Comparison of ENCODE assay signal across 7 cellular contexts in genomic region chr17:49703557-49704277, GRCh38. TPM values are rescaled to one million over a fixed set of nuclear protein-coding genes. Genes with fewer than 3 reads are reported as not detected.
A peak's percentile ranks its signal among the peaks of the same experiment; 100 is the strongest.
DNase-seq lines count a peak whose midpoint lies in the region; ATAC-seq lines count a peak whose summit lies in the region.

No MANE protein-coding gene starts in this region.

- H3K27ac Mint-ChIP-seq in activated CD4-positive, alpha-beta memory T cell treated with anti-CD3 and anti-CD28 coated beads for 36 hours = peak overlapping the region; percentile 49
- no peak overlapping the region for H3K27ac Mint-ChIP-seq in stimulated activated naive B cell treated with anti-CD40 and anti-IgM and Interleukin-4, amounts not matched to agents 10 μg/mL and 1 μg/mL and 100 μg/mL, for 72 hours
- no peak overlapping the region for H3K27ac Mint-ChIP-seq in activated T-helper 17 cell treated with anti-CD3 and anti-CD28 coated beads, Interleukin-2, amount 50 U/mL, for 72 hours

- no peak for ATAC-seq in stimulated activated naive B cell treated with anti-CD40 and anti-IgM and Interleukin-4, amounts not matched to agents 10 μg/mL and 1 μg/mL and 100 μg/mL, for 72 hours (replicated peaks)
- no peak for ATAC-seq in HG03565 (IDR thresholded peaks at IDR 0.05; ENCODE audit: unreplicated experiment)
- no peak for ATAC-seq in activated T-helper 17 cell treated with anti-CD3 and anti-CD28 coated beads, Interleukin-2, amount 50 U/mL, for 72 hours (replicated peaks)

- no peak overlapping the region for H3K4me3 Mint-ChIP-seq in activated CD4-positive, alpha-beta memory T cell treated with anti-CD3 and anti-CD28 coated beads for 36 hours
- no peak overlapping the region for H3K4me3 Mint-ChIP-seq in stimulated activated naive B cell treated with anti-CD40 and anti-IgM and Interleukin-4, amounts not matched to agents 10 μg/mL and 1 μg/mL and 100 μg/mL, for 72 hours
- no peak overlapping the region for H3K4me3 Mint-ChIP-seq in activated T-helper 17 cell treated with anti-CD3 and anti-CD28 coated beads, Interleukin-2, amount 50 U/mL, for 72 hours

- POLR2A ChIA-PET in activated CD4-positive, alpha-beta memory T cell treated with anti-CD3 and anti-CD28 coated beads for 36 hours (lab: Charles Lee) = no interaction called here

- intact Hi-C loops in activated CD4-positive, alpha-beta memory T cell treated with anti-CD3 and anti-CD28 coated beads for 36 hours (cut with micrococcal nuclease) = loop anchor here (10.0 kb wide), 1 partner anchor 291 kb away; the partner anchor contains the start of gene DLX3

- peaks cover 29% of the 10 kb centered on the region for H3K4me1 Mint-ChIP-seq in activated CD4-positive, alpha-beta memory T cell treated with anti-CD3 and anti-CD28 coated beads for 36 hours (ENCODE audit: low read depth)
- peaks cover 27 to 46% of the 10 kb centered on the region in 2 donors for H3K4me1 Mint-ChIP-seq in stimulated activated naive B cell treated with anti-CD40 and anti-IgM and Interleukin-4, amounts not matched to agents 10 μg/mL and 1 μg/mL and 100 μg/mL, for 72 hours
- peaks cover 10% of the 10 kb centered on the region for H3K4me1 Mint-ChIP-seq in activated T-helper 17 cell treated with anti-CD3 and anti-CD28 coated beads, Interleukin-2, amount 50 U/mL, for 72 hours

- CTCF ChIA-PET in activated CD4-positive, alpha-beta memory T cell treated with anti-CD3 and anti-CD28 coated beads for 36 hours (lab: Charles Lee) = interaction anchor here (0.5 to 24.6 kb wide), 6 partner anchors 7 to 148 kb away, joined by 4 to 564 read pairs (median 11); partner anchors contain the start of gene NXPH3

- peak; percentile 36 for DNase-seq in EL
- DNase-seq in HuH-7 (ENCODE audit: low spot score) = peak; percentile 72
- DNase-seq in activated CD4-positive, alpha-beta memory T cell treated with anti-CD3 and anti-CD28 coated beads for 36 hours = peak; percentile 26
- DNase-seq in iris pigment epithelial cell (ENCODE audit: low read depth) = peak; percentile 60
- no peak for DNase-seq in stimulated activated naive B cell treated with anti-CD40 and anti-IgM and Interleukin-4, amounts not matched to agents 10 μg/mL and 1 μg/mL and 100 μg/mL, for 72 hours

- H3K9me3 Mint-ChIP-seq in activated CD4-positive, alpha-beta memory T cell treated with anti-CD3 and anti-CD28 coated beads for 36 hours = no peaks in the 10 kb centered on the region
- no peaks in the 10 kb centered on the region for H3K9me3 Mint-ChIP-seq in stimulated activated naive B cell treated with anti-CD40 and anti-IgM and Interleukin-4, amounts not matched to agents 10 μg/mL and 1 μg/mL and 100 μg/mL, for 72 hours
- no peaks in the 10 kb centered on the region for H3K9me3 Mint-ChIP-seq in activated T-helper 17 cell treated with anti-CD3 and anti-CD28 coated beads, Interleukin-2, amount 50 U/mL, for 72 hours

- peaks cover 37% of the 10 kb centered on the region for H3K36me3 Mint-ChIP-seq in activated CD4-positive, alpha-beta memory T cell treated with anti-CD3 and anti-CD28 coated beads for 36 hours
- H3K36me3 Mint-ChIP-seq in stimulated activated naive B cell treated with anti-CD40 and anti-IgM and Interleukin-4, amounts not matched to agents 10 μg/mL and 1 μg/mL and 100 μg/mL, for 72 hours = peaks cover 24 to 44% of the 10 kb centered on the region in 2 donors
- H3K36me3 Mint-ChIP-seq in activated T-helper 17 cell treated with anti-CD3 and anti-CD28 coated beads, Interleukin-2, amount 50 U/mL, for 72 hours (ENCODE audit: low read depth) = peaks cover 78% of the 10 kb centered on the region

- H3K27me3 Mint-ChIP-seq in activated CD4-positive, alpha-beta memory T cell treated with anti-CD3 and anti-CD28 coated beads for 36 hours = no peaks in the 10 kb centered on the region
- H3K27me3 Mint-ChIP-seq in stimulated activated naive B cell treated with anti-CD40 and anti-IgM and Interleukin-4, amounts not matched to agents 10 μg/mL and 1 μg/mL and 100 μg/mL, for 72 hours = no peaks in the 10 kb centered on the region
- no peaks in the 10 kb centered on the region for H3K27me3 Mint-ChIP-seq in activated T-helper 17 cell treated with anti-CD3 and anti-CD28 coated beads, Interleukin-2, amount 50 U/mL, for 72 hours

RNA-seq across cellular contexts. Expression of gene SLC35B1, which starts 4.0 kb away (rescaled TPM):
- 10 to 100 TPM; 48.3 to 54.1 TPM for total RNA-seq in activated CD4-positive, alpha-beta memory T cell treated with anti-CD3 and anti-CD28 coated beads for 36 hours
- 10 to 100 TPM; 29.1 to 60.9 TPM for total RNA-seq in activated T-helper 17 cell treated with anti-CD3 and anti-CD28 coated beads, Interleukin-2, amount 50 U/mL, for 72 hours

RNA-seq across cellular contexts. Expression of gene SPOP, which starts 25.8 kb away (rescaled TPM):
- total RNA-seq in activated CD4-positive, alpha-beta memory T cell treated with anti-CD3 and anti-CD28 coated beads for 36 hours = 10 to 100 TPM; 53.4 to 60.0 TPM
- 10 to 100 TPM; 62.3 to 66.8 TPM for total RNA-seq in activated T-helper 17 cell treated with anti-CD3 and anti-CD28 coated beads, Interleukin-2, amount 50 U/mL, for 72 hours
